Comparison of ENCODE assay signal across 1 cellular context in the genomic region with DNA sequence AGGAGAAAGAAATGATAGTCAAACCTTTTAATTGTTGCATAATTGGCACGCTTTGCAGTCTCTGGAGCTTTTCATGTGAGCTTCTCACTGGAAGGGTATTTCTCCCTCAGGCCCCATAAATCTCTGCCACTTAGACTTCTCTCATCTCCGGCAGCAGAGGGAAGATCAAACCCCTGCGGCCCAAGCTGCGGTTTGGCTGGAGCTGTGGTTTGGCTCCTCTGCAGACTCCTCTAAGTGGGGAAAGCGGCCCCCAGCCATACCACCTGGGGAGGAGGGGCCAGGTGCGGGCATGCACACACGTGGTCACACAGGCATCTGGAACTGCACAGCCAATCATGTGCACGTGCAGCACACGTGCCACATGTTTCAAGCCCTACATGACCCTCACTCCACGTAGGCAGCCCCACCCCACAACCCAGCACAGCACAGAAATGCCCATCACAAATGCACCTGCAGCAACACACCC.
TF ChIP-seq lines count a peak whose summit lies in the region.

No MANE protein-coding gene starts in this region.

TF ChIP-seq in WTC11, 78 proteins besides CTCF, POLR2A, EP300 and RAD21 (continued from another document):
- TF ChIP-seq, protein P1, sequence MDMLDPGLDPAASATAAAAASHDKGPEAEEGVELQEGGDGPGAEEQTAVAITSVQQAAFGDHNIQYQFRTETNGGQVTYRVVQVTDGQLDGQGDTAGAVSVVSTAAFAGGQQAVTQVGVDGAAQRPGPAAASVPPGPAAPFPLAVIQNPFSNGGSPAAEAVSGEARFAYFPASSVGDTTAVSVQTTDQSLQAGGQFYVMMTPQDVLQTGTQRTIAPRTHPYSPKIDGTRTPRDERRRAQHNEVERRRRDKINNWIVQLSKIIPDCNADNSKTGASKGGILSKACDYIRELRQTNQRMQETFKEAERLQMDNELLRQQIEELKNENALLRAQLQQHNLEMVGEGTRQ (CRISPR knock-in tag; IDR thresholded peaks at IDR 0.05) = no peak
- TF ChIP-seq, protein P2, sequence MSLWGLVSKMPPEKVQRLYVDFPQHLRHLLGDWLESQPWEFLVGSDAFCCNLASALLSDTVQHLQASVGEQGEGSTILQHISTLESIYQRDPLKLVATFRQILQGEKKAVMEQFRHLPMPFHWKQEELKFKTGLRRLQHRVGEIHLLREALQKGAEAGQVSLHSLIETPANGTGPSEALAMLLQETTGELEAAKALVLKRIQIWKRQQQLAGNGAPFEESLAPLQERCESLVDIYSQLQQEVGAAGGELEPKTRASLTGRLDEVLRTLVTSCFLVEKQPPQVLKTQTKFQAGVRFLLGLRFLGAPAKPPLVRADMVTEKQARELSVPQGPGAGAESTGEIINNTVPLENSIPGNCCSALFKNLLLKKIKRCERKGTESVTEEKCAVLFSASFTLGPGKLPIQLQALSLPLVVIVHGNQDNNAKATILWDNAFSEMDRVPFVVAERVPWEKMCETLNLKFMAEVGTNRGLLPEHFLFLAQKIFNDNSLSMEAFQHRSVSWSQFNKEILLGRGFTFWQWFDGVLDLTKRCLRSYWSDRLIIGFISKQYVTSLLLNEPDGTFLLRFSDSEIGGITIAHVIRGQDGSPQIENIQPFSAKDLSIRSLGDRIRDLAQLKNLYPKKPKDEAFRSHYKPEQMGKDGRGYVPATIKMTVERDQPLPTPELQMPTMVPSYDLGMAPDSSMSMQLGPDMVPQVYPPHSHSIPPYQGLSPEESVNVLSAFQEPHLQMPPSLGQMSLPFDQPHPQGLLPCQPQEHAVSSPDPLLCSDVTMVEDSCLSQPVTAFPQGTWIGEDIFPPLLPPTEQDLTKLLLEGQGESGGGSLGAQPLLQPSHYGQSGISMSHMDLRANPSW (CRISPR knock-in tag; conservative IDR thresholded peaks at IDR 0.05; ENCODE audit: low read depth) = no peak
- TF ChIP-seq FOXJ3 (CRISPR knock-in tag; IDR thresholded peaks at IDR 0.05; ENCODE audit: borderline replicate concordance) = no peak
- TF ChIP-seq, protein P3, sequence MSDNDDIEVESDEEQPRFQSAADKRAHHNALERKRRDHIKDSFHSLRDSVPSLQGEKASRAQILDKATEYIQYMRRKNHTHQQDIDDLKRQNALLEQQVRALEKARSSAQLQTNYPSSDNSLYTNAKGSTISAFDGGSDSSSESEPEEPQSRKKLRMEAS (CRISPR knock-in tag; IDR thresholded peaks at IDR 0.05) = no peak
- TF ChIP-seq ETV6 (CRISPR knock-in tag; IDR thresholded peaks at IDR 0.05) = no peak
- TF ChIP-seq CBFB (CRISPR knock-in tag; IDR thresholded peaks at IDR 0.05; ENCODE audit: low read depth) = no peak
